In genomic region chr10:97632949-97633884, GRCh38 we compare ENCODE assay signal across 8 cellular contexts. TPM values are rescaled to one million over a fixed set of nuclear protein-coding genes. Genes with fewer than 3 reads are reported as not detected.
DNase-seq lines count a peak whose midpoint lies in the region; ATAC-seq and TF ChIP-seq lines count a peak whose summit lies in the region.

Gene MORN4 (minus strand): TSS chr10:97633500. CDS start chr10:97619653, 13,847 bp downstream.

- H3K9me3 ChIP-seq in left ventricle myocardium inferior (replicated peaks) = no peaks in the 10 kb centered on the region

- H3K4me3 Mint-ChIP-seq in T-cell (peak within 1 kb of the TSS; percentile 89 to 98 (median 93)), type B pancreatic cell (peak within 1 kb of the TSS; percentile 99)

- ATAC-seq in HG02642 (IDR thresholded peaks at IDR 0.05; ENCODE audit: poor library complexity, unreplicated experiment) (peak; percentile 100), T-cell (replicated peaks in 1 of 4) (peak; percentile 99 to 100 (median 100))

- no peaks in the 10 kb centered on the region for H3K27me3 ChIP-seq in left ventricle myocardium inferior (ENCODE audit: low read depth)

- peaks cover 14% of the 10 kb centered on the region for H3K4me1 ChIP-seq in left ventricle myocardium inferior

- peak within 1 kb of the TSS; percentile 83 for H3K27ac ChIP-seq in left ventricle myocardium inferior (replicated peaks)

- no peaks in the 10 kb centered on the region for H3K36me3 ChIP-seq in left ventricle myocardium inferior

- POLR2A ChIA-PET in T-cell (lab: Charles Lee) = no interaction called here

- CTCF ChIA-PET in T-cell (lab: Charles Lee) = no interaction called here

- H3K4me1 Mint-ChIP-seq in T-cell (peaks cover 12 to 17% (median 16%) of the 10 kb centered on the region in 3 donors), type B pancreatic cell (ENCODE audit: unreplicated experiment) (peaks cover 13% of the 10 kb centered on the region)

- intact Hi-C loops in left ventricle myocardium inferior (cut with micrococcal nuclease) (no loop called here), posterior vena cava (cut with DNase I) (no loop called here)

- peaks cover 0 to 2% of the 10 kb centered on the region in 2 donors for H3K27me3 Mint-ChIP-seq in T-cell
- H3K27me3 Mint-ChIP-seq in type B pancreatic cell = no peaks in the 10 kb centered on the region

- H3K36me3 Mint-ChIP-seq in T-cell (no peaks in the 10 kb centered on the region), type B pancreatic cell (no peaks in the 10 kb centered on the region)

- H3K4me3 ChIP-seq in GM12864 (ENCODE audit: low read depth, low read length) (peak within 1 kb of the TSS; percentile 73), left ventricle myocardium inferior (peak within 1 kb of the TSS; percentile 75)

- H3K9me3 Mint-ChIP-seq in T-cell (no peaks in the 10 kb centered on the region), type B pancreatic cell (no peaks in the 10 kb centered on the region)

- TF ChIP-seq CTCF in GM12864 (IDR thresholded peaks at IDR 0.05; ENCODE audit: low read depth, low read length, missing control alignments) (no peak), left ventricle myocardium inferior (IDR thresholded peaks at IDR 0.05; ENCODE audit: borderline replicate concordance) (no peak), type B pancreatic cell (conservative IDR thresholded peaks at IDR 0.05) (no peak)

- peak; percentile 67 for DNase-seq in GM12864 (ENCODE audit: low read depth)
- DNase-seq in NCI-H1436 (lab: John Stamatoyannopoulos, UW) = peak; percentile 94
- DNase-seq in T-cell = peak; percentile 79 to 94 (median 90)
- peak; percentile 65 to 96 (median 88) for DNase-seq in amygdala (lab: John Stamatoyannopoulos, UW)
- peak; percentile 93 for DNase-seq in left ventricle myocardium inferior
- DNase-seq in posterior vena cava (ENCODE audit: low spot score) = peak; percentile 97
- DNase-seq in type B pancreatic cell (ENCODE audit: extremely low spot score, unreplicated experiment) = peak; percentile 95

- H3K27ac Mint-ChIP-seq in T-cell (peak within 1 kb of the TSS; percentile 78 to 83), type B pancreatic cell (peak within 1 kb of the TSS; percentile 93)

RNA-seq across cellular contexts. Expression of gene MORN4, which starts in this region (rescaled TPM):
- total RNA-seq in T-cell (1 to 10 TPM in 4 of 5 donors, under 1 TPM in 1; 0.84 to 4.4 (median 1.5) TPM), left ventricle myocardium inferior (13.9 TPM), posterior vena cava (1 to 10 TPM; 3.4 to 6.5 TPM), type B pancreatic cell (ENCODE audit: low replicate concordance) (9.0 and 15.8 TPM in 2 replicates)

Comparison
In these comparisons a context has a peak if more than half of its experiments do, and no peak if none do; other contexts are left out.
1. Peak in every context shown above with its lines: DNase-seq, ATAC-seq, H3K4me3 ChIP-seq and H3K27ac ChIP-seq.